ENCODE assay signal across 9 cellular contexts in the genomic region with DNA sequence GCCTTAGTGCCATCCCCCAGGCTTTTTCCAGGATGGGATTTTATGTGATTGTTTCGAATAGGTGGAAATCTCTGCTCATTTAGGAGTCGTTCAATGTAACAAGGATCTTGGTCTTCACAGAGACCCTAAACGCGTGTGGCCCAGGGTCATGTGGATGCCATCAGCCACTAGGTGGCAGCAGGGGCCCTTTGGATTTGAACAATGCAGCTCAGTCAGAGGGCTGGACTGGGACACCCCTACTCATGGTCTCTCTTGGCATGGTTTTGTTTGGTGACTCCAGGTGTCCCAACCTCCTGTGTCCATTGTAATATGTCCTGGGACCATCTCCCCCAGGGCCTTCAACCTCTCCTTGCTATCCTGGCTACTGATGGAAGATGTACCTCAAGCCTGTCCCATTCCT. TPM values are rescaled to one million over a fixed set of nuclear protein-coding genes. Genes with fewer than 3 reads are reported as not detected.
DNase-seq lines count a peak whose midpoint lies in the region; ATAC-seq and TF ChIP-seq lines count a peak whose summit lies in the region.
"Not testable (repeated sequence)": the region's sequence is repeated elsewhere in the genome, so short reads cannot be mapped to it uniquely, and the experiment has no call there.
"Had no signal": no experiment of that assay in that cellular context is flagged by ENCODE, and none has a peak within 500 bp of the region (broad histone marks: within the 10 kb centered on the region; RNA-seq: fewer than 3 reads in every experiment).

No MANE protein-coding gene starts in this region.

- H3K4me1 Mint-ChIP-seq in natural killer cell treated with Interleukin-12 subunit alpha and Interleukin-12 subunit beta and Interleukin-15 and Interleukin-18, amount 100 ng/mL, for 72 hours (ENCODE audit: low read depth in 2 of 2) = not testable (repeated sequence)

- not testable (repeated sequence) for H3K9me3 Mint-ChIP-seq in natural killer cell treated with Interleukin-12 subunit alpha and Interleukin-12 subunit beta and Interleukin-15 and Interleukin-18, amount 100 ng/mL, for 72 hours

- POLR2A ChIA-PET in AG04449 (lab: Yijun Ruan, JAX) = not testable (repeated sequence)

- DNase-seq in AG04449 (ENCODE audit: low read depth, low spot score); fibroblast of the aortic adventitia (ENCODE audit: low read depth): not testable (repeated sequence)
- DNase-seq in activated CD4-positive, CD25-positive, alpha-beta regulatory T cell treated with anti-CD3 and anti-CD28 coated beads, Interleukin-2, amount 50 U/mL, for 16 hours (ENCODE audit: low read depth, low spot score) = peak; percentile 57
- peak; percentile 64 for DNase-seq in activated gamma-delta T cell treated with Interleukin-2 at 50 U/mL for 16 hours
- peak; percentile 73 for DNase-seq in natural killer cell treated with Interleukin-12 subunit alpha and Interleukin-12 subunit beta and Interleukin-15 and Interleukin-18, amount 100 ng/mL, for 72 hours (ENCODE audit: low spot score)
- peak; percentile 52 to 80 (median 53) for DNase-seq in stimulated activated CD4-positive, alpha-beta T cell treated with anti-CD3 and anti-CD28 coated beads, TNF-alpha, amount 100 ng/mL, for 24 hours (ENCODE audit: low read depth in 3 of 3)

- not testable (repeated sequence) for H3K4me3 ChIP-seq in AG04449 (ENCODE audit: low read depth, low read length); fibroblast of the aortic adventitia (ENCODE audit: low read depth, low read length)

- not testable (repeated sequence) for H3K36me3 Mint-ChIP-seq in natural killer cell treated with Interleukin-12 subunit alpha and Interleukin-12 subunit beta and Interleukin-15 and Interleukin-18, amount 100 ng/mL, for 72 hours

- TF ChIP-seq CTCF in AG04449 (IDR thresholded peaks at IDR 0.05; ENCODE audit: insufficient read depth, low read length, missing control alignments) (peak; percentile 28), fibroblast of the aortic adventitia (IDR thresholded peaks at IDR 0.05; ENCODE audit: insufficient read depth, low read length) (peak; percentile 38)

- ATAC-seq in GM19452 (IDR thresholded peaks at IDR 0.05; ENCODE audit: unreplicated experiment) (peak; percentile 65), HG03442 (IDR thresholded peaks at IDR 0.05; ENCODE audit: unreplicated experiment) (peak; percentile 63)
- ATAC-seq in natural killer cell treated with Interleukin-12 subunit alpha and Interleukin-12 subunit beta and Interleukin-15 and Interleukin-18, amount 100 ng/mL, for 72 hours = peak; percentile 82 to 87

- H3K27ac Mint-ChIP-seq in natural killer cell treated with Interleukin-12 subunit alpha and Interleukin-12 subunit beta and Interleukin-15 and Interleukin-18, amount 100 ng/mL, for 72 hours = not testable (repeated sequence)

- H3K4me3 Mint-ChIP-seq in natural killer cell treated with Interleukin-12 subunit alpha and Interleukin-12 subunit beta and Interleukin-15 and Interleukin-18, amount 100 ng/mL, for 72 hours = peak overlapping the region; percentile 57

- CTCF ChIA-PET in AG04449 (lab: Yijun Ruan, JAX) = not testable (repeated sequence)

- not testable (repeated sequence) for H3K27me3 Mint-ChIP-seq in natural killer cell treated with Interleukin-12 subunit alpha and Interleukin-12 subunit beta and Interleukin-15 and Interleukin-18, amount 100 ng/mL, for 72 hours

RNA-seq across cellular contexts. Expression of a gene that starts 0.8 kb away (rescaled TPM):
- not detected in 2 replicates for total RNA-seq in fibroblast of the aortic adventitia (ENCODE audit: low replicate concordance)
- not detected for total RNA-seq in natural killer cell treated with Interleukin-12 subunit alpha and Interleukin-12 subunit beta and Interleukin-15 and Interleukin-18, amount 100 ng/mL, for 72 hours
- total RNA-seq: A172 had no signal

RNA-seq across cellular contexts. Expression of a gene that starts 44.9 kb away (rescaled TPM):
- not detected in 2 replicates for total RNA-seq in fibroblast of the aortic adventitia (ENCODE audit: low replicate concordance)
- 10 to 100 TPM in 1 of 2 donors, 1 to 10 TPM in 1; 3.7 to 17.9 TPM for total RNA-seq in natural killer cell treated with Interleukin-12 subunit alpha and Interleukin-12 subunit beta and Interleukin-15 and Interleukin-18, amount 100 ng/mL, for 72 hours
